Comparison of ENCODE assay signal across 1 cellular context in genomic region chr17:13749566-13750235, GRCh38.
TF ChIP-seq lines count a peak whose summit lies in the region.

No MANE protein-coding gene starts in this region.

TF ChIP-seq in SK-N-SH, 30 proteins besides CTCF, POLR2A, EP300 and RAD21 (continued from another document):
- TF ChIP-seq, protein P1, sequence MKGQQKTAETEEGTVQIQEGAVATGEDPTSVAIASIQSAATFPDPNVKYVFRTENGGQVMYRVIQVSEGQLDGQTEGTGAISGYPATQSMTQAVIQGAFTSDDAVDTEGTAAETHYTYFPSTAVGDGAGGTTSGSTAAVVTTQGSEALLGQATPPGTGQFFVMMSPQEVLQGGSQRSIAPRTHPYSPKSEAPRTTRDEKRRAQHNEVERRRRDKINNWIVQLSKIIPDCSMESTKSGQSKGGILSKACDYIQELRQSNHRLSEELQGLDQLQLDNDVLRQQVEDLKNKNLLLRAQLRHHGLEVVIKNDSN (IDR thresholded peaks at IDR 0.05; ENCODE audit: borderline replicate concordance, low read depth): no peak
